In genomic region chr6:158027590-158028285, GRCh38 we compare ENCODE assay signal across 11 cellular contexts. TPM values are rescaled to one million over a fixed set of nuclear protein-coding genes. Genes with fewer than 3 reads are reported as not detected.
DNase-seq lines count a peak whose midpoint lies in the region; ATAC-seq lines count a peak whose summit lies in the region.
"Had no signal": no experiment of that assay in that cellular context is flagged by ENCODE, and none has a peak within 500 bp of the region (broad histone marks: within the 10 kb centered on the region; RNA-seq: fewer than 3 reads in every experiment).

No MANE protein-coding gene starts in this region.

- H3K4me1 Mint-ChIP-seq in activated CD4-positive, alpha-beta T cell treated with anti-CD3 and anti-CD28 coated beads for 36 hours, result peaks cover 43% of the 10 kb centered on the region
- H3K4me1 Mint-ChIP-seq in activated CD8-positive, alpha-beta T cell treated with anti-CD3 and anti-CD28 coated beads, Interleukin-2, amount 10 ng/mL, durations not matched to agents 7 days and 5 days (ENCODE audit: low read depth), result peaks cover 66% of the 10 kb centered on the region

- 59% methylated on average over 22 of the region's 22 CpGs for WGBS in right cardiac atrium

- H3K9me3 ChIP-seq in right cardiac atrium (ENCODE audit: control insufficient read depth, low read length), result no peaks in the 10 kb centered on the region
- H3K9me3 ChIP-seq in stomach smooth muscle (ENCODE audit: control insufficient read depth in 2 of 2, low read length in 2 of 2), result no peaks in the 10 kb centered on the region
- H3K9me3 ChIP-seq: left lung had no signal

- H3K27ac ChIP-seq in right cardiac atrium (ENCODE audit: low read length) (no peak overlapping the region), stomach smooth muscle (ENCODE audit: low read length) (peak overlapping the region; percentile 11)

- CTCF ChIA-PET in activated CD4-positive, alpha-beta T cell treated with anti-CD3 and anti-CD28 coated beads for 36 hours (lab: Charles Lee), result interaction anchor here (1.5 to 2.7 kb wide), 3 partner anchors 13 to 81 kb away, joined by 7 to 23 read pairs (median 14); no protein-coding TSS in a partner anchor
- CTCF ChIA-PET in activated CD8-positive, alpha-beta T cell treated with anti-CD3 and anti-CD28 coated beads, Interleukin-2, amount 10 ng/mL, durations not matched to agents 7 days and 5 days (lab: Charles Lee), result interaction anchor here (1.1 to 4.6 kb wide), 7 partner anchors 13 to 142 kb away, joined by 3 to 84 read pairs (median 6); no protein-coding TSS in a partner anchor

- POLR2A ChIA-PET in activated CD4-positive, alpha-beta T cell treated with anti-CD3 and anti-CD28 coated beads for 36 hours (lab: Charles Lee), result interaction anchor here (0.5 to 3.1 kb wide), 3 partner anchors 30 to 263 kb away, joined by 3 to 20 read pairs (median 5); no protein-coding TSS in a partner anchor
- POLR2A ChIA-PET in activated CD8-positive, alpha-beta T cell treated with anti-CD3 and anti-CD28 coated beads, Interleukin-2, amount 10 ng/mL, durations not matched to agents 7 days and 5 days (lab: Charles Lee), result interaction anchor here (1.2 kb wide), 1 partner anchor 10 kb away, joined by 4 read pairs; no protein-coding TSS in a partner anchor

- peak overlapping the region; percentile 99 for H3K27ac Mint-ChIP-seq in activated CD4-positive, alpha-beta T cell treated with anti-CD3 and anti-CD28 coated beads for 36 hours
- peak overlapping the region; percentile 99 for H3K27ac Mint-ChIP-seq in activated CD8-positive, alpha-beta T cell treated with anti-CD3 and anti-CD28 coated beads, Interleukin-2, amount 10 ng/mL, durations not matched to agents 7 days and 5 days

- H3K36me3 ChIP-seq in stomach smooth muscle (ENCODE audit: control insufficient read depth in 2 of 2, insufficient read depth in 2 of 2, low read length in 2 of 2), result no peaks in the 10 kb centered on the region
- H3K36me3 ChIP-seq: left lung had no signal

- no peak overlapping the region for H3K9ac ChIP-seq in stomach smooth muscle (ENCODE audit: low read length in 2 of 2)

- H3K4me1 ChIP-seq in right cardiac atrium (ENCODE audit: control insufficient read depth, insufficient read depth, low read length) (peaks cover 33% of the 10 kb centered on the region), stomach smooth muscle (ENCODE audit: control insufficient read depth, insufficient read depth, low read length) (peaks cover 37% of the 10 kb centered on the region)

- H3K9me3 Mint-ChIP-seq in activated CD4-positive, alpha-beta T cell treated with anti-CD3 and anti-CD28 coated beads for 36 hours (ENCODE audit: low read depth), result no peaks in the 10 kb centered on the region
- no peaks in the 10 kb centered on the region for H3K9me3 Mint-ChIP-seq in activated CD8-positive, alpha-beta T cell treated with anti-CD3 and anti-CD28 coated beads, Interleukin-2, amount 10 ng/mL, durations not matched to agents 7 days and 5 days (ENCODE audit: insufficient read depth)

- peaks cover 17% of the 10 kb centered on the region for H3K36me3 Mint-ChIP-seq in activated CD4-positive, alpha-beta T cell treated with anti-CD3 and anti-CD28 coated beads for 36 hours (ENCODE audit: low read depth)
- peaks cover 27% of the 10 kb centered on the region for H3K36me3 Mint-ChIP-seq in activated CD8-positive, alpha-beta T cell treated with anti-CD3 and anti-CD28 coated beads, Interleukin-2, amount 10 ng/mL, durations not matched to agents 7 days and 5 days (ENCODE audit: low read depth)

- no peaks in the 10 kb centered on the region for H3K27me3 Mint-ChIP-seq in activated CD4-positive, alpha-beta T cell treated with anti-CD3 and anti-CD28 coated beads for 36 hours
- H3K27me3 Mint-ChIP-seq in activated CD8-positive, alpha-beta T cell treated with anti-CD3 and anti-CD28 coated beads, Interleukin-2, amount 10 ng/mL, durations not matched to agents 7 days and 5 days (ENCODE audit: low read depth), result no peaks in the 10 kb centered on the region

- no peaks in the 10 kb centered on the region for H3K27me3 ChIP-seq in right cardiac atrium (ENCODE audit: control insufficient read depth, insufficient read depth)
- no peaks in the 10 kb centered on the region for H3K27me3 ChIP-seq in stomach smooth muscle (ENCODE audit: control insufficient read depth in 1 of 2, insufficient read depth in 2 of 2, low read length in 2 of 2)
- H3K27me3 ChIP-seq: left lung had no signal

- H3K4me3 ChIP-seq in right cardiac atrium (ENCODE audit: low read length) (no peak overlapping the region), stomach smooth muscle (ENCODE audit: low read length in 2 of 2) (no peak overlapping the region)
- H3K4me3 ChIP-seq: left lung had no signal

- intact Hi-C loops in activated CD4-positive, alpha-beta T cell treated with anti-CD3 and anti-CD28 coated beads for 36 hours (cut with DNase I, micrococcal nuclease), result loop anchor here in 1 of 2 experiments (2.0 kb wide), 1 partner anchor 13 kb away; no protein-coding TSS in a partner anchor
- intact Hi-C loops in right cardiac atrium (cut with DNase I), result no loop called here

- ATAC-seq in activated CD4-positive, alpha-beta T cell treated with anti-CD3 and anti-CD28 coated beads for 36 hours, result no peak
- ATAC-seq in activated CD8-positive, alpha-beta T cell treated with anti-CD3 and anti-CD28 coated beads, Interleukin-2, amount 10 ng/mL, durations not matched to agents 7 days and 5 days, result no peak
- ATAC-seq in right cardiac atrium, result no peak
- ATAC-seq in GM19324 (IDR thresholded peaks at IDR 0.05; ENCODE audit: low FRiP score, unreplicated experiment), result no peak

- DNase-seq in activated CD4-positive, alpha-beta T cell treated with anti-CD3 and anti-CD28 coated beads for 36 hours, result no peak
- DNase-seq in activated CD4-positive, alpha-beta T cell treated with anti-CD3 and anti-CD28 coated beads for 48 hours, result no peak
- no peak for DNase-seq in activated CD8-positive, alpha-beta T cell treated with anti-CD3 and anti-CD28 coated beads, Interleukin-2, amount 10 ng/mL, durations not matched to agents 7 days and 5 days
- DNase-seq in right cardiac atrium, result peak in 2 of 3 donors; percentile 72
- no peak for DNase-seq in occipital lobe (lab: John Stamatoyannopoulos, UW)
- no peak for DNase-seq in SHP77 (lab: John Stamatoyannopoulos, UW)
- DNase-seq: activated CD8-positive, alpha-beta memory T cell treated with anti-CD3 and anti-CD28 coated beads for 24 hours; effector CD8-positive, alpha-beta T cell had no signal

- no peak overlapping the region for H3K4me3 Mint-ChIP-seq in activated CD4-positive, alpha-beta T cell treated with anti-CD3 and anti-CD28 coated beads for 36 hours
- peak overlapping the region; percentile 69 for H3K4me3 Mint-ChIP-seq in activated CD8-positive, alpha-beta T cell treated with anti-CD3 and anti-CD28 coated beads, Interleukin-2, amount 10 ng/mL, durations not matched to agents 7 days and 5 days

RNA-seq across cellular contexts. Expression of gene SYNJ2, which starts 46.1 kb away (rescaled TPM):
- 10 to 100 TPM; 28.6 to 30.1 TPM for total RNA-seq in activated CD4-positive, alpha-beta T cell treated with anti-CD3 and anti-CD28 coated beads for 36 hours
- total RNA-seq in activated CD8-positive, alpha-beta T cell treated with anti-CD3 and anti-CD28 coated beads, Interleukin-2, amount 10 ng/mL, durations not matched to agents 7 days and 5 days, result 10 to 100 TPM; 38.2 to 38.5 TPM
- 10 to 100 TPM; 13.4 to 26.3 (median 20.4) TPM for total RNA-seq in right cardiac atrium
- 9.5 TPM for polyA plus RNA-seq in right cardiac atrium
- 7.2 TPM for total RNA-seq in occipital lobe

Comparison
In these comparisons a context has a peak if more than half of its experiments do, and no peak if none do; other contexts are left out.
1. DNase-seq: peak in right cardiac atrium (2 of 3); none in activated CD4-positive, alpha-beta T cell treated with anti-CD3 and anti-CD28 coated beads for 36 hours (single experiment), activated CD4-positive, alpha-beta T cell treated with anti-CD3 and anti-CD28 coated beads for 48 hours (single experiment), activated CD8-positive, alpha-beta T cell treated with anti-CD3 and anti-CD28 coated beads, Interleukin-2, amount 10 ng/mL, durations not matched to agents 7 days and 5 days (single experiment), occipital lobe (single experiment) and SHP77 (0 of 2).